In the genomic region with DNA sequence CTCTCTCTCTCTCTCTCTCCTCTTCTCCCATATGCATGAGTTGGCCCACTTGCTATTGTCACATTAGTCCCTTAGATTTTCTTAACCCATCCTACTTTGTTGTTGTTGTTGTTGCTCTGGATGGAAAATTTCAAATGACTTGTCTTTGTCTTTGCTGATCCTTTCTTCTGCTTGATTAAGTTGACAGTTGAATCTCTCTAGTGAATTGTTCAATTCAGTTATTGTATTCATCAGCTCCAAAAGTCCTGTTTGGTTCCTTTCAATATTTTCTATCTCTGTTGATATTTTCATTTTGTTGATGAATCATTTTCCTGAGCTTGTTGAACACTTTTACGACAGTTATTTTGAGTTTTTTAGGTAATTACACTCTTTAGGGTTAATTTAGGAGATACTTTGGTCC, we compare ENCODE assay signal across 7 cellular contexts.
"Had no signal": no experiment of that assay in that cellular context is flagged by ENCODE, and none has a peak within 500 bp of the region (broad histone marks: within the 10 kb centered on the region; RNA-seq: fewer than 3 reads in every experiment).

No MANE protein-coding gene starts in this region.

- H2AFZ ChIP-seq: GM23338 had no signal

- ATAC-seq: GM23338 had no signal

- H3K4me1 Mint-ChIP-seq: GM23338, H9 had no signal

- H3K4me3 ChIP-seq: GM23338 had no signal

- H3K27ac Mint-ChIP-seq: GM23338, H9 had no signal

- H3K4me3 Mint-ChIP-seq: GM23338, H9 had no signal

- FAIRE-seq: H1, H54, HTR-8/SVneo had no signal

- DNase-seq: H9, HCEC 1CT, KG1 had no signal

- H3K4me2 ChIP-seq: GM23338 had no signal
